In genomic region chr1:196608401-196609113, GRCh38 we compare ENCODE assay signal across 1 cellular context.
TF ChIP-seq lines count a peak whose summit lies in the region.

Gene KCNT2 (minus strand): TSS chr1:196608440. CDS start chr1:196608309, 131 bp downstream.

TF ChIP-seq in K562, 482 proteins besides CTCF, POLR2A, EP300 and RAD21 (continued from another document):
- TF ChIP-seq, protein P1, sequence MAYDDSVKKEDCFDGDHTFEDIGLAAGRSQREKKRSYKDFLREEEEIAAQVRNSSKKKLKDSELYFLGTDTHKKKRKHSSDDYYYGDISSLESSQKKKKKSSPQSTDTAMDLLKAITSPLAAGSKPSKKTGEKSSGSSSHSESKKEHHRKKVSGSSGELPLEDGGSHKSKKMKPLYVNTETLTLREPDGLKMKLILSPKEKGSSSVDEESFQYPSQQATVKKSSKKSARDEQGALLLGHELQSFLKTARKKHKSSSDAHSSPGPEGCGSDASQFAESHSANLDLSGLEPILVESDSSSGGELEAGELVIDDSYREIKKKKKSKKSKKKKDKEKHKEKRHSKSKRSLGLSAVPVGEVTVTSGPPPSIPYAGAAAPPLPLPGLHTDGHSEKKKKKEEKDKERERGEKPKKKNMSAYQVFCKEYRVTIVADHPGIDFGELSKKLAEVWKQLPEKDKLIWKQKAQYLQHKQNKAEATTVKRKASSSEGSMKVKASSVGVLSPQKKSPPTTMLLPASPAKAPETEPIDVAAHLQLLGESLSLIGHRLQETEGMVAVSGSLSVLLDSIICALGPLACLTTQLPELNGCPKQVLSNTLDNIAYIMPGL (CRISPR knock-in tag; IDR thresholded peaks at IDR 0.05): no peak
- peak; percentile 47 for TF ChIP-seq RBFOX2 (IDR thresholded peaks at IDR 0.05; ENCODE audit: low read depth, low read length)
- no peak for TF ChIP-seq ADNP (tag; IDR thresholded peaks at IDR 0.05)
